In the genomic region with DNA sequence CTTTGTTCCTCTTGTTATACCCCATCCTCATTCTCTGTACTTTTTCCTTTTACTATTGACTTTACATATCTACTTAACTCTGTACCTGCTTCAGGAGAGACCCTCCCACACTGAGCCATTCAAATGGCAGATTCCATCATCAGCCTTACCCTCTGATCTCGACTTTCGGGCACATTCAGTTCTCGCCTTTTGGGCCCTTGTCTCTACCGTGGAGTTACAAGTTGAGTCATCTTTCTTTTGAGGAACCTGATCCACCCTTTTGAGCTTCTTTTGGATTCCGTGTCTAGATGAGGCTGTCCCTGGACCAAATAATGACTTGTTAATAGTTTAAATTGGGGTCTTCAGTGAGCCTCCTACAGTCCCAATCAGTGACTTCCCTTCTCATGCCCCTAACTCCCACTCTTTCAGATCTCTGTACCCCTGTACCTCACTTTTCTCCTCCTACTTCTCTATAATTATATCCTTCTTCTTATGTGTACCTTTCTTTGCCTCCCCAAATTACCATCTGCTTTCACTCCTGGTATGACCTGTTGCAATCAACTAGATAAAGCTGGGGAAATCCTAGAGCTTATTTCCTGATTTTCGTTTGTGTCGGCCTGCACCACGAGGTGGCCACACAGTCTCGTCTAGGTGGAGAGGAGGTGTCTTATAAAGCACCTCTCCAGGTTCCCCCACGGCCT, we compare ENCODE assay signal across 9 cellular contexts. TPM values are rescaled to one million over a fixed set of nuclear protein-coding genes. Genes with fewer than 3 reads are reported as not detected.
DNase-seq lines count a peak whose midpoint lies in the region; ATAC-seq and TF ChIP-seq lines count a peak whose summit lies in the region.
"Had no signal": no experiment of that assay in that cellular context is flagged by ENCODE, and none has a peak within 500 bp of the region (broad histone marks: within the 10 kb centered on the region; RNA-seq: fewer than 3 reads in every experiment).

No MANE protein-coding gene starts in this region.

- no peak overlapping the region for H3K4me3 ChIP-seq in GM12864 (ENCODE audit: low read depth, low read length)

- ATAC-seq in GM19351 (IDR thresholded peaks at IDR 0.05; ENCODE audit: unreplicated experiment) (peak; percentile 63), HG03108 (IDR thresholded peaks at IDR 0.05; ENCODE audit: unreplicated experiment) (peak; percentile 37)
- no peak for ATAC-seq in activated CD8-positive, alpha-beta T cell treated with anti-CD3 and anti-CD28 coated beads, Interleukin-2, amount 10 ng/mL, durations not matched to agents 7 days and 5 days

- peak; percentile 23 for TF ChIP-seq CTCF in GM12864 (IDR thresholded peaks at IDR 0.05; ENCODE audit: low read depth, low read length, missing control alignments)

- CTCF ChIA-PET in activated CD8-positive, alpha-beta T cell treated with anti-CD3 and anti-CD28 coated beads, Interleukin-2, amount 10 ng/mL, durations not matched to agents 7 days and 5 days (lab: Charles Lee), result no interaction called here

- peak overlapping the region; percentile 35 for H3K27ac Mint-ChIP-seq in activated CD8-positive, alpha-beta T cell treated with anti-CD3 and anti-CD28 coated beads, Interleukin-2, amount 10 ng/mL, durations not matched to agents 7 days and 5 days

- POLR2A ChIA-PET in activated CD8-positive, alpha-beta T cell treated with anti-CD3 and anti-CD28 coated beads, Interleukin-2, amount 10 ng/mL, durations not matched to agents 7 days and 5 days (lab: Charles Lee), result no interaction called here

- no peak overlapping the region for H3K4me3 Mint-ChIP-seq in activated CD8-positive, alpha-beta T cell treated with anti-CD3 and anti-CD28 coated beads, Interleukin-2, amount 10 ng/mL, durations not matched to agents 7 days and 5 days

- H3K27me3 Mint-ChIP-seq in activated CD8-positive, alpha-beta T cell treated with anti-CD3 and anti-CD28 coated beads, Interleukin-2, amount 10 ng/mL, durations not matched to agents 7 days and 5 days (ENCODE audit: low read depth), result no peaks in the 10 kb centered on the region

- DNase-seq in GM12864 (ENCODE audit: low read depth) (no peak), cortex of kidney (lab: John Stamatoyannopoulos, UW) (no peak), NCI-H2227 (lab: John Stamatoyannopoulos, UW; ENCODE audit: unreplicated experiment) (no peak), NCI-H146 treated with DMSO at 0.1 percent for 48 hours (lab: John Stamatoyannopoulos, UW; ENCODE audit: unreplicated experiment) (no peak), SHP77 treated with DMSO at 0.1 percent for 48 hours (lab: John Stamatoyannopoulos, UW) (no peak)
- no peak for DNase-seq in activated CD8-positive, alpha-beta T cell treated with anti-CD3 and anti-CD28 coated beads, Interleukin-2, amount 10 ng/mL, durations not matched to agents 7 days and 5 days
- DNase-seq: mesenchymal stem cell had no signal

- peaks cover 77% of the 10 kb centered on the region for H3K36me3 Mint-ChIP-seq in activated CD8-positive, alpha-beta T cell treated with anti-CD3 and anti-CD28 coated beads, Interleukin-2, amount 10 ng/mL, durations not matched to agents 7 days and 5 days (ENCODE audit: low read depth)

- no peaks in the 10 kb centered on the region for H3K9me3 Mint-ChIP-seq in activated CD8-positive, alpha-beta T cell treated with anti-CD3 and anti-CD28 coated beads, Interleukin-2, amount 10 ng/mL, durations not matched to agents 7 days and 5 days (ENCODE audit: insufficient read depth)

- peaks cover 5% of the 10 kb centered on the region for H3K4me1 Mint-ChIP-seq in activated CD8-positive, alpha-beta T cell treated with anti-CD3 and anti-CD28 coated beads, Interleukin-2, amount 10 ng/mL, durations not matched to agents 7 days and 5 days (ENCODE audit: low read depth)

RNA-seq across cellular contexts. Expression of a gene that starts 17.2 kb away (rescaled TPM):
- 100 to 1,000 TPM; 128 to 135 TPM for total RNA-seq in activated CD8-positive, alpha-beta T cell treated with anti-CD3 and anti-CD28 coated beads, Interleukin-2, amount 10 ng/mL, durations not matched to agents 7 days and 5 days

RNA-seq across cellular contexts. Expression of a gene that starts 23.0 kb away (rescaled TPM):
- 10 to 100 TPM; 57.5 to 58.3 TPM for total RNA-seq in activated CD8-positive, alpha-beta T cell treated with anti-CD3 and anti-CD28 coated beads, Interleukin-2, amount 10 ng/mL, durations not matched to agents 7 days and 5 days
